9 cellular contexts compared by ENCODE assay signal in genomic region chr10:1043532-1043995, GRCh38. TPM values are rescaled to one million over a fixed set of nuclear protein-coding genes. Genes with fewer than 3 reads are reported as not detected.
DNase-seq lines count a peak whose midpoint lies in the region; ATAC-seq lines count a peak whose summit lies in the region.
"Had no signal": no experiment of that assay in that cellular context is flagged by ENCODE, and none has a peak within 500 bp of the region (broad histone marks: within the 10 kb centered on the region; RNA-seq: fewer than 3 reads in every experiment).

No MANE protein-coding gene starts in this region.

- no peaks in the 10 kb centered on the region for H3K9me3 Mint-ChIP-seq in activated naive CD4-positive, alpha-beta T cell treated with anti-CD3 and anti-CD28 coated beads, Interleukin-2, amount 10 ng/mL, durations not matched to agents 7 days and 5 days
- H3K9me3 Mint-ChIP-seq in activated CD4-positive, alpha-beta memory T cell treated with anti-CD3 and anti-CD28 coated beads, Interleukin-2, amount 10 ng/mL, durations not matched to agents 7 days and 5 days, result no peaks in the 10 kb centered on the region

- ATAC-seq in HG03066 (IDR thresholded peaks at IDR 0.05; ENCODE audit: low read depth, unreplicated experiment), result peak; percentile 61

- H3K36me3 Mint-ChIP-seq in activated naive CD4-positive, alpha-beta T cell treated with anti-CD3 and anti-CD28 coated beads, Interleukin-2, amount 10 ng/mL, durations not matched to agents 7 days and 5 days, result peaks cover 56% of the 10 kb centered on the region
- H3K36me3 Mint-ChIP-seq in activated CD4-positive, alpha-beta memory T cell treated with anti-CD3 and anti-CD28 coated beads, Interleukin-2, amount 10 ng/mL, durations not matched to agents 7 days and 5 days (ENCODE audit: low read depth), result peaks cover 65% of the 10 kb centered on the region

- peak overlapping the region; percentile 73 for H3K4me3 Mint-ChIP-seq in activated naive CD4-positive, alpha-beta T cell treated with anti-CD3 and anti-CD28 coated beads, Interleukin-2, amount 10 ng/mL, durations not matched to agents 7 days and 5 days
- peak overlapping the region; percentile 74 for H3K4me3 Mint-ChIP-seq in activated CD4-positive, alpha-beta memory T cell treated with anti-CD3 and anti-CD28 coated beads, Interleukin-2, amount 10 ng/mL, durations not matched to agents 7 days and 5 days

- CTCF ChIA-PET in activated naive CD4-positive, alpha-beta T cell treated with anti-CD3 and anti-CD28 coated beads, Interleukin-2, amount 10 ng/mL, durations not matched to agents 7 days and 5 days (lab: Charles Lee), result interaction anchor here (1.4 kb wide), 1 partner anchor 60 kb away, joined by 4 read pairs; no protein-coding TSS in a partner anchor
- CTCF ChIA-PET in activated CD4-positive, alpha-beta memory T cell treated with anti-CD3 and anti-CD28 coated beads, Interleukin-2, amount 10 ng/mL, durations not matched to agents 7 days and 5 days (lab: Charles Lee), result interaction anchor here (0.7 to 2.3 kb wide), 3 partner anchors 10 to 55 kb away, joined by 3 to 8 read pairs (median 5); partner anchors contain the start of genes GTPBP4 and WDR37

- POLR2A ChIA-PET in activated CD4-positive, alpha-beta memory T cell treated with anti-CD3 and anti-CD28 coated beads, Interleukin-2, amount 10 ng/mL, durations not matched to agents 7 days and 5 days (lab: Charles Lee), result interaction anchor here (0.8 to 3.9 kb wide), 5 partner anchors 10 to 208 kb away, joined by 3 to 51 read pairs (median 12); partner anchors contain the start of genes GTPBP4, LARP4B and WDR37

- H3K4me1 Mint-ChIP-seq in activated naive CD4-positive, alpha-beta T cell treated with anti-CD3 and anti-CD28 coated beads, Interleukin-2, amount 10 ng/mL, durations not matched to agents 7 days and 5 days, result peaks cover 55% of the 10 kb centered on the region
- peaks cover 58% of the 10 kb centered on the region for H3K4me1 Mint-ChIP-seq in activated CD4-positive, alpha-beta memory T cell treated with anti-CD3 and anti-CD28 coated beads, Interleukin-2, amount 10 ng/mL, durations not matched to agents 7 days and 5 days

- H3K27me3 Mint-ChIP-seq in activated naive CD4-positive, alpha-beta T cell treated with anti-CD3 and anti-CD28 coated beads, Interleukin-2, amount 10 ng/mL, durations not matched to agents 7 days and 5 days, result no peaks in the 10 kb centered on the region
- no peaks in the 10 kb centered on the region for H3K27me3 Mint-ChIP-seq in activated CD4-positive, alpha-beta memory T cell treated with anti-CD3 and anti-CD28 coated beads, Interleukin-2, amount 10 ng/mL, durations not matched to agents 7 days and 5 days

- DNase-seq in activated naive CD4-positive, alpha-beta T cell treated with anti-CD3 and anti-CD28 coated beads, Interleukin-2, amount 10 ng/mL, durations not matched to agents 7 days and 5 days, result peak; percentile 50
- DNase-seq in activated naive CD4-positive, alpha-beta T cell treated with Interleukin-2 at 50 U/mL for 16 hours, result no peak
- peak; percentile 53 for DNase-seq in activated CD4-positive, alpha-beta memory T cell treated with anti-CD3 and anti-CD28 coated beads, Interleukin-2, amount 10 ng/mL, durations not matched to agents 7 days and 5 days
- peak; percentile 50 to 51 for DNase-seq in lung microvascular endothelial cell (ENCODE audit: low read depth in 2 of 2)
- DNase-seq in NCI-H1436 (lab: John Stamatoyannopoulos, UW), result no peak
- DNase-seq in DMS53 (lab: John Stamatoyannopoulos, UW), result no peak
- no peak for DNase-seq in NCI-H524 (lab: John Stamatoyannopoulos, UW)

- peak overlapping the region; percentile 96 for H3K27ac Mint-ChIP-seq in activated naive CD4-positive, alpha-beta T cell treated with anti-CD3 and anti-CD28 coated beads, Interleukin-2, amount 10 ng/mL, durations not matched to agents 7 days and 5 days
- peak overlapping the region; percentile 91 for H3K27ac Mint-ChIP-seq in activated CD4-positive, alpha-beta memory T cell treated with anti-CD3 and anti-CD28 coated beads, Interleukin-2, amount 10 ng/mL, durations not matched to agents 7 days and 5 days

RNA-seq across cellular contexts. Expression of gene IDI1, which starts 5.4 kb away (rescaled TPM):
- total RNA-seq in activated CD4-positive, alpha-beta memory T cell treated with anti-CD3 and anti-CD28 coated beads, Interleukin-2, amount 10 ng/mL, durations not matched to agents 7 days and 5 days, result 10 to 100 TPM; 96.0 to 96.5 TPM
- 49.0 and 56.2 TPM in 2 replicates for total RNA-seq in lung microvascular endothelial cell

RNA-seq across cellular contexts. Expression of gene WDR37, which starts 12.6 kb away (rescaled TPM):
- total RNA-seq in activated CD4-positive, alpha-beta memory T cell treated with anti-CD3 and anti-CD28 coated beads, Interleukin-2, amount 10 ng/mL, durations not matched to agents 7 days and 5 days, result 10 to 100 TPM; 31.4 to 31.6 TPM
- total RNA-seq in lung microvascular endothelial cell, result 12.9 and 17.3 TPM in 2 replicates

RNA-seq across cellular contexts. Expression of gene IDI2, which starts 17.9 kb away (rescaled TPM):
- total RNA-seq in activated CD4-positive, alpha-beta memory T cell treated with anti-CD3 and anti-CD28 coated beads, Interleukin-2, amount 10 ng/mL, durations not matched to agents 7 days and 5 days, result not detected
- not detected in 2 replicates for total RNA-seq in lung microvascular endothelial cell
- total RNA-seq: T-helper 2 cell treated with Interferon-gamma antibody and Interleukin-4, amounts not matched to agents 100 ng/mL and 5 ng/mL, for 36 hours had no signal

RNA-seq across cellular contexts. Expression of gene GTPBP4, which starts 55.3 kb away (rescaled TPM):
- total RNA-seq in activated CD4-positive, alpha-beta memory T cell treated with anti-CD3 and anti-CD28 coated beads, Interleukin-2, amount 10 ng/mL, durations not matched to agents 7 days and 5 days, result 10 to 100 TPM; 50.9 to 59.6 TPM
- 16.3 and 23.4 TPM in 2 replicates for total RNA-seq in lung microvascular endothelial cell

Comparison
In these comparisons a context has a peak if more than half of its experiments do, and no peak if none do; other contexts are left out.
1. DNase-seq: peak in activated naive CD4-positive, alpha-beta T cell treated with anti-CD3 and anti-CD28 coated beads, Interleukin-2, amount 10 ng/mL, durations not matched to agents 7 days and 5 days (single experiment), activated CD4-positive, alpha-beta memory T cell treated with anti-CD3 and anti-CD28 coated beads, Interleukin-2, amount 10 ng/mL, durations not matched to agents 7 days and 5 days (single experiment) and lung microvascular endothelial cell (2 of 2); none in activated naive CD4-positive, alpha-beta T cell treated with Interleukin-2 at 50 U/mL for 16 hours (single experiment), NCI-H1436 (single experiment), DMS53 (single experiment) and NCI-H524 (0 of 2).